Comparison of ENCODE assay signal across 8 cellular contexts in the genomic region with DNA sequence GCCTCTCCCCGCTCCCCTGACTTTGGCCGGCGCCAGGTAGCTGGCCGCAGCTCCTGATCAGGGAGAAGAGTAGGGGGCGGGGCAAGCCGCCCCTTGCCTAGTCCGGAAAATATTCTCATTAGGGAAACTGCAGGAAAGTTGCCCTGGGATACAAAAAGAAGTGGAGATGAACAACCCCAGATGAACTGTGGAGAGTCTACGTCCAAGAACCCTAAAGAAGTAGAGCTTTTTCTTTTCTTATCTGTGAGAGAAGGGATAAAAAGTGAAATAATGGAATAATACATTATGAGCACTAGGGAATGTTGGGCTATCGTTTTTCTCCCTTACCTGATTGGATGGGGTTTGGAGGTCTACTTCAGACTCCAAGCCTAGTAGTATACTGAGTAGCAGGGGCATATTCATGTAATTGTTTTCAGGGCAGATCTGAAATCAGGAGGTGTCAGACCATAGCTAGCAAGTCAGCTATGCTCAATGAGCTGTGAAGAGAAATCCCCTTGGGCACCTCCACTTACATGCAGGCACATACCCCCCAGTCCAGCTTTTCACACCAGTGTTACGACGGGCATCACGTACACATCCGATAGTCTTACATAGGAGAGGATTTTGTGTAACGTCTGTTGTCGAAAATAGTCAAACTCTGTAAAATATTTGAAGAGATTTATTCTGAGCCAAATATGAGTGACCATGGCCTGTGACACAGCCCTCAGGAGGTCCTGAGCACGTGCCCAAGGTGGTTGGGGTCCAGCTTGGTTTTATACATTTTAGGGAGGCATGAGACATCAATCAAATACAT. TPM values are rescaled to one million over a fixed set of nuclear protein-coding genes. Genes with fewer than 3 reads are reported as not detected.
DNase-seq lines count a peak whose midpoint lies in the region; ATAC-seq and TF ChIP-seq lines count a peak whose summit lies in the region.

No MANE protein-coding gene starts in this region.

- intact Hi-C loops in CD14-positive monocyte (cut with micrococcal nuclease): loop anchor here in 1 of 2 donors (5.0 kb wide), 1 partner anchor 46 kb away; no protein-coding TSS in a partner anchor

- H3K4me1 ChIP-seq in muscle layer of colon (ENCODE audit: insufficient read depth, low read length): peaks cover 27% of the 10 kb centered on the region

- H3K9me3 ChIP-seq in muscle layer of colon (ENCODE audit: low read length): no peaks in the 10 kb centered on the region

- peak overlapping the region; percentile 48 for H3K9ac ChIP-seq in muscle layer of colon (ENCODE audit: low read length)

- H3K27me3 Mint-ChIP-seq in CD14-positive monocyte (ENCODE audit: low read depth in 3 of 3): no peaks in the 10 kb centered on the region

- TF ChIP-seq CTCF in CD14-positive monocyte (IDR thresholded peaks at IDR 0.05) (no peak), cardiac fibroblast (IDR thresholded peaks at IDR 0.05; ENCODE audit: low read depth, low read length) (no peak)

- peaks cover 9 to 14% of the 10 kb centered on the region in 2 donors for H3K36me3 Mint-ChIP-seq in CD14-positive monocyte

- peaks cover 4% of the 10 kb centered on the region for H3K36me3 ChIP-seq in muscle layer of colon (ENCODE audit: insufficient read depth, low read length)

- no peaks in the 10 kb centered on the region for H3K9me3 Mint-ChIP-seq in CD14-positive monocyte

- peaks cover 10% of the 10 kb centered on the region for H3K4me1 Mint-ChIP-seq in CD14-positive monocyte

- no peak for DNase-seq in CD14-positive monocyte (ENCODE audit: low spot score)
- peak; percentile 68 for DNase-seq in M059J (ENCODE audit: low read depth)
- no peak for DNase-seq in cardiac fibroblast (ENCODE audit: low read depth in 2 of 2)
- no peak for DNase-seq in stimulated activated CD4-positive, alpha-beta T cell treated with anti-CD3 and anti-CD28 coated beads, Interleukin-12 subunit alpha, Interleukin-12 subunit beta, amount 100 ng/mL, for 4 hours
- DNase-seq in NCI-H226: no peak
- no peak for DNase-seq in GOT3 (lab: John Stamatoyannopoulos, UW)

- ATAC-seq in GM18909 (IDR thresholded peaks at IDR 0.05; ENCODE audit: poor library complexity, unreplicated experiment): peak; percentile 27

- H3K27me3 ChIP-seq in muscle layer of colon (ENCODE audit: control insufficient read depth in 1 of 2, insufficient read depth in 2 of 2, low read length in 2 of 2): no peaks in the 10 kb centered on the region

- peak overlapping the region; percentile 61 to 62 for H3K4me3 ChIP-seq in cardiac fibroblast (replicated peaks in 1 of 2; ENCODE audit: low read depth in 2 of 2, low read length in 2 of 2)
- H3K4me3 ChIP-seq in muscle layer of colon (ENCODE audit: low read depth in 1 of 2, low read length in 2 of 2): peak overlapping the region; percentile 66 to 100

- peak overlapping the region; percentile 83 to 86 for H3K4me3 Mint-ChIP-seq in CD14-positive monocyte

- H3K27ac ChIP-seq in muscle layer of colon (ENCODE audit: low read depth, low read length): peak overlapping the region; percentile 78

- peak overlapping the region in 5 of 7 donors; percentile 82 to 93 (median 84) for H3K27ac Mint-ChIP-seq in CD14-positive monocyte

RNA-seq across cellular contexts. Expression of a gene that starts 1.7 kb away (rescaled TPM):
- 10 to 100 TPM; 10.4 to 12.7 TPM for polyA plus RNA-seq in CD14-positive monocyte
- 44.3 and 51.8 TPM in 2 replicates for total RNA-seq in M059J (2014; rRNA removed; shearing (Covaris generic))
